In genomic region chr6:26205161-26205624, GRCh38 we compare ENCODE assay signal across 8 cellular contexts.
DNase-seq lines count a peak whose midpoint lies in the region; ATAC-seq, FAIRE-seq and TF ChIP-seq lines count a peak whose summit lies in the region.

No MANE protein-coding gene starts in this region.

- peak overlapping the region; percentile 86 for H2BK5ac ChIP-seq in H1 (ENCODE audit: low read depth, low read length)

- TF ChIP-seq EP300 in H1 (IDR thresholded peaks at IDR 0.05; ENCODE audit: borderline replicate concordance in 1 of 2, low read depth in 2 of 2, low read length in 2 of 2) = no peak

- intact Hi-C loops in activated CD4-positive, alpha-beta memory T cell treated with anti-CD3 and anti-CD28 coated beads for 36 hours (cut with micrococcal nuclease) = loop anchor here (1.0 to 2.0 kb wide), 4 partner anchors 8 to 80 kb away; a partner anchor contains a TSS

- peak in 1 of 2 experiments; percentile 97; a peak in 1 of 3 replicates for TF ChIP-seq POLR2A in H1 (IDR thresholded peaks at IDR 0.05; ENCODE audit: control extremely low read depth in 1 of 2, low read depth in 2 of 2, low read length in 2 of 2)

- CTCF ChIA-PET in activated CD4-positive, alpha-beta memory T cell treated with anti-CD3 and anti-CD28 coated beads for 36 hours (lab: Charles Lee) = interaction anchor here (0.6 to 1.2 kb wide), 5 partner anchors 8 to 932 kb away, joined by 3 to 6 read pairs (median 3); a partner anchor contains a TSS
- CTCF ChIA-PET in H1 (lab: Charles Lee; ENCODE audit: partially characterized antibody) = interaction anchor here (0.6 to 1.2 kb wide), 3 partner anchors 10 to 1407 kb away, joined by 3 to 6 read pairs (median 4); a partner anchor contains a TSS

- peak overlapping the region; percentile 16 for H4K5ac ChIP-seq in H1 (ENCODE audit: insufficient read length, low read depth, low read length)

- no peak overlapping the region for H4K8ac ChIP-seq in H1 (ENCODE audit: extremely low read depth, insufficient read depth, low read length)

- no peak overlapping the region for H3K23ac ChIP-seq in H1 (ENCODE audit: insufficient read length)

- no peak overlapping the region for H2AFZ ChIP-seq in H1 (ENCODE audit: low read length)

- FAIRE-seq in H1 (lab: Jason Lieb, UNC) = peak; percentile 28

- H3K9me3 ChIP-seq in H1 (ENCODE audit: insufficient read depth in 2 of 2, low read depth in 1 of 2, low read length in 1 of 2) = no peaks in the 10 kb centered on the region

- peak overlapping the region; percentile 84 for H3K56ac ChIP-seq in H1 (replicated peaks; ENCODE audit: insufficient read length, low read depth, low read length)

- H2BK15ac ChIP-seq in H1 (ENCODE audit: low read length) = no peak overlapping the region

- peaks cover 3% of the 10 kb centered on the region for H3K27me3 Mint-ChIP-seq in activated CD4-positive, alpha-beta memory T cell treated with anti-CD3 and anti-CD28 coated beads for 36 hours
- H3K27me3 Mint-ChIP-seq in memory B cell = no peaks in the 10 kb centered on the region

- peak; percentile 24 for ATAC-seq in GM18520 (IDR thresholded peaks at IDR 0.05; ENCODE audit: unreplicated experiment)
- ATAC-seq in HG03378 (IDR thresholded peaks at IDR 0.05; ENCODE audit: unreplicated experiment) = peak; percentile 36
- peak; percentile 66 for ATAC-seq in memory B cell (ENCODE audit: low read depth)

- peak overlapping the region; percentile 64 to 94 (median 82) for H3K4me3 ChIP-seq in H1 (ENCODE audit: extremely low read depth in 1 of 4, insufficient read depth in 2 of 4, low read depth in 3 of 4, low read length in 4 of 4)

- no peak overlapping the region for H3K4ac ChIP-seq in H1 (replicated peaks; ENCODE audit: insufficient read length, low read depth, low read length)

- no peak overlapping the region for H3K18ac ChIP-seq in H1 (ENCODE audit: extremely low read depth, low read length)

- peaks cover 4% of the 10 kb centered on the region for H3K23me2 ChIP-seq in H1 (ENCODE audit: low read depth, low read length)

- H2BK20ac ChIP-seq in H1 (ENCODE audit: low read length) = no peak overlapping the region

- POLR2A ChIA-PET in activated CD4-positive, alpha-beta memory T cell treated with anti-CD3 and anti-CD28 coated beads for 36 hours (lab: Charles Lee) = interaction anchor here (0.6 to 3.9 kb wide), 17 partner anchors 8 to 922 kb away, joined by 3 to 100 read pairs (median 9); a partner anchor contains a TSS
- POLR2A ChIA-PET in H1 (lab: Charles Lee; ENCODE audit: partially characterized antibody) = interaction anchor here (0.6 to 40.4 kb wide), 36 partner anchors 14 to 1688 kb away, joined by 3 to 2731 read pairs (median 6); a partner anchor contains a TSS

- H4K91ac ChIP-seq in H1 (replicated peaks; ENCODE audit: insufficient read length, low read length) = no peak overlapping the region

- no peaks in the 10 kb centered on the region for H3K27me3 ChIP-seq in H1 (replicated peaks in 1 of 4; ENCODE audit: control insufficient read depth in 3 of 4, extremely low read depth in 1 of 4, insufficient read depth in 3 of 4, low read length in 3 of 4)

- no peaks in the 10 kb centered on the region for H3K36me3 ChIP-seq in H1 (ENCODE audit: control insufficient read depth in 2 of 4, insufficient read depth in 4 of 4, low read length in 3 of 4)

- H2AK5ac ChIP-seq in H1 (ENCODE audit: low read depth, low read length) = no peak overlapping the region; the same call in 1 of the 2 replicates

- H3K79me1 ChIP-seq in H1 (ENCODE audit: low read depth, low read length) = no peaks in the 10 kb centered on the region

- H3K4me1 ChIP-seq in H1 (replicated peaks in 1 of 4; ENCODE audit: control insufficient read depth in 3 of 4, insufficient read depth in 4 of 4, low read length in 3 of 4) = peaks cover 0 to 15% (median 5%) of the 10 kb centered on the region in 4 experiments; a peak in 6 of 7 replicates

- 2% methylated on average over 18 of the region's 18 CpGs; no CpG with 5 or more reads in 1 of the 2 experiments for WGBS in H1 (ENCODE audit: extremely low coverage in 1 of 2, insufficient coverage in 1 of 2, insufficient read length in 1 of 2, insufficient replicate concordance in 2 of 2, low coverage in 1 of 2, low lambda C conversion rate in 2 of 2, missing lambda C conversion rate in 1 of 2), 2 experiments

- DNase-seq in NCI-H69 (lab: John Stamatoyannopoulos, UW) = peak; percentile 94
- DNase-seq in activated CD4-positive, alpha-beta memory T cell treated with anti-CD3 and anti-CD28 coated beads for 36 hours = peak; percentile 90
- no peak for DNase-seq in H1 (ENCODE audit: low read depth in 1 of 2, low spot score in 2 of 2)
- peak; percentile 57 to 74 for DNase-seq in memory B cell (ENCODE audit: low spot score in 2 of 2)
- peak; percentile 68 for DNase-seq in stimulated activated CD8-positive, alpha-beta memory T cell treated with anti-CD3 and anti-CD28 coated beads, Interleukin-4, amount 100 ng/mL, for 24 hours (ENCODE audit: low read depth)
- DNase-seq in A172 (ENCODE audit: low spot score) = no peak

- peaks cover 17% of the 10 kb centered on the region for H3K4me1 Mint-ChIP-seq in activated CD4-positive, alpha-beta memory T cell treated with anti-CD3 and anti-CD28 coated beads for 36 hours (ENCODE audit: low read depth)
- peaks cover 5% of the 10 kb centered on the region for H3K4me1 Mint-ChIP-seq in memory B cell

- H3K79me2 ChIP-seq in H1 (ENCODE audit: control insufficient read depth in 1 of 2, insufficient read depth in 2 of 2, low read length in 2 of 2) = peaks cover 0 to 7% of the 10 kb centered on the region in 2 experiments; a peak in 1 of 4 replicates

- H2BK12ac ChIP-seq in H1 (ENCODE audit: low read depth, low read length) = no peak overlapping the region; the same call in 1 of the 2 replicates

- peak overlapping the region; percentile 85 to 93 for H3K4me2 ChIP-seq in H1 (ENCODE audit: insufficient read depth in 1 of 2, low read depth in 2 of 2, low read length in 2 of 2)

- peaks cover 5% of the 10 kb centered on the region for H3K36me3 Mint-ChIP-seq in activated CD4-positive, alpha-beta memory T cell treated with anti-CD3 and anti-CD28 coated beads for 36 hours
- peaks cover 2% of the 10 kb centered on the region for H3K36me3 Mint-ChIP-seq in memory B cell

- H3K27ac Mint-ChIP-seq in activated CD4-positive, alpha-beta memory T cell treated with anti-CD3 and anti-CD28 coated beads for 36 hours = no peak overlapping the region
- no peak overlapping the region for H3K27ac Mint-ChIP-seq in memory B cell

- peak overlapping the region; percentile 87 to 99 (median 94) for H3K9ac ChIP-seq in H1 (replicated peaks in 1 of 4; ENCODE audit: extremely low read depth in 1 of 4, low read depth in 3 of 4, low read length in 3 of 4)

- no peaks in the 10 kb centered on the region for H3K9me3 Mint-ChIP-seq in activated CD4-positive, alpha-beta memory T cell treated with anti-CD3 and anti-CD28 coated beads for 36 hours
- peaks cover 2% of the 10 kb centered on the region for H3K9me3 Mint-ChIP-seq in memory B cell

- peak overlapping the region; percentile 96 for H3K27ac ChIP-seq in H1 (ENCODE audit: low read depth, low read length)

- no peak for TF ChIP-seq CTCF in H1 (IDR thresholded peaks at IDR 0.05; ENCODE audit: control extremely low read depth in 1 of 3, insufficient read depth in 1 of 3, low read depth in 1 of 3, low read length in 3 of 3)

- peaks cover 2 to 3% of the 10 kb centered on the region in 2 experiments for H4K20me1 ChIP-seq in H1 (replicated peaks in 1 of 2; ENCODE audit: control insufficient read depth in 1 of 2, insufficient read depth in 2 of 2, low read length in 2 of 2)

- no peak overlapping the region for H2BK120ac ChIP-seq in H1 (replicated peaks; ENCODE audit: low read depth, low read length)

- H3K14ac ChIP-seq in H1 (ENCODE audit: insufficient read length) = no peak overlapping the region

- no peak overlapping the region for H3K4me3 Mint-ChIP-seq in activated CD4-positive, alpha-beta memory T cell treated with anti-CD3 and anti-CD28 coated beads for 36 hours
- H3K4me3 Mint-ChIP-seq in memory B cell = no peak overlapping the region

- TF ChIP-seq RAD21 in H1 (IDR thresholded peaks at IDR 0.05 in 1 of 2, conservative IDR thresholded peaks at IDR 0.05 in 1 of 2; ENCODE audit: low read depth in 2 of 2, low read length in 2 of 2) = no peak

TF ChIP-seq in H1, 55 proteins besides CTCF, POLR2A, EP300 and RAD21 (continues in another document):
- no peak for TF ChIP-seq SUZ12 (IDR thresholded peaks at IDR 0.05; ENCODE audit: low read length)
- no peak for TF ChIP-seq CBX8 (IDR thresholded peaks at IDR 0.05; ENCODE audit: borderline replicate concordance, low read depth, low read length)
- TF ChIP-seq ASH2L (IDR thresholded peaks at IDR 0.05; ENCODE audit: low read length) = no peak
- TF ChIP-seq PHF8 (conservative IDR thresholded peaks at IDR 0.05; ENCODE audit: low read depth, low read length) = no peak; the same call in 1 of the 2 replicates

Comparison
In these comparisons a context has a peak if more than half of its experiments do, and no peak if none do; other contexts are left out.
1. DNase-seq: peak in NCI-H69 (single experiment), activated CD4-positive, alpha-beta memory T cell treated with anti-CD3 and anti-CD28 coated beads for 36 hours (single experiment), memory B cell (2 of 2) and stimulated activated CD8-positive, alpha-beta memory T cell treated with anti-CD3 and anti-CD28 coated beads, Interleukin-4, amount 100 ng/mL, for 24 hours (single experiment); none in H1 (0 of 2) and A172 (single experiment).
2. Peak in every context shown above with its lines, with median percentiles within 50 percentile points of each other: ATAC-seq.